In the genomic region with DNA sequence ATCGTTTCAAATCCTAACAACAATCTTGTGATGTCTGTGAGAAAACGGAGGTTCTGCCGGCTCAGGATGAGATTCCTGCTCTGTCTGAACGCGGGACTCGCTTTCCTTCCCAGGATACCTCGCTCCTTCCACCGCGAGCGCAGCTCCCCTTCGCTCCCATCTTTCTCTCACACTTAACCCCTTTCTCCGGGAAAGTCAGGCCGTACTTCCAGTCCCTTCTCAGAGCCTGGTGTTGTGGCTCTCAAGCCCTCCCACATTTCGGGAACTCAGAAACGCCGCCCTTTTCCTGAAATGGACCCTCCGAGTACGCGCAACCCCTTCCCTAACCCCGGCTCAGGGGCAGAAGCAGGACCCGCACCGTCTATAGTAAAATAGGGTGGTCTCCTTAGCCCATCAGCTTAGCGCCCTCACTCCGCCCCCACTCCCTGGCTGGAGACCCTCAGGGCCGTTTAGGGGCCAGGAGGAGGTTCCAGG, we compare ENCODE assay signal across 8 cellular contexts. TPM values are rescaled to one million over a fixed set of nuclear protein-coding genes. Genes with fewer than 3 reads are reported as not detected.
DNase-seq lines count a peak whose midpoint lies in the region; ATAC-seq, FAIRE-seq and TF ChIP-seq lines count a peak whose summit lies in the region.

No MANE protein-coding gene starts in this region.

- TF ChIP-seq CTCF in A549 (IDR thresholded peaks at IDR 0.05) = no peak
- no peak for TF ChIP-seq CTCF in WI38 (IDR thresholded peaks at IDR 0.05; ENCODE audit: low read depth, low read length)
- no peak for TF ChIP-seq CTCF in neutrophil (IDR thresholded peaks at IDR 0.05)

- ATAC-seq in A549 = peak; percentile 44 to 53
- no peak for ATAC-seq in HG02970 (IDR thresholded peaks at IDR 0.05; ENCODE audit: low FRiP score, unreplicated experiment)

- DNase-seq in A549 (ENCODE audit: low read depth in 1 of 2, low spot score in 1 of 2) (peak in 1 of 2 experiments; percentile 55), GM03348 (ENCODE audit: low spot score) (peak; percentile 36), KG1 (lab: John Stamatoyannopoulos, UW) (peak; percentile 80), frontal cortex (ENCODE audit: low spot score in 2 of 2) (peak; percentile 45 to 46), NCI-H128 (lab: John Stamatoyannopoulos, UW; ENCODE audit: unreplicated experiment) (no peak)

- H3K4me1 ChIP-seq in A549 (peaks cover 68% of the 10 kb centered on the region), neutrophil (ENCODE audit: control insufficient read depth in 1 of 2, insufficient read depth in 1 of 2, low read depth in 1 of 2, low read length in 1 of 2) (peaks cover 50 to 51% of the 10 kb centered on the region in 2 experiments)

- H3K36me3 ChIP-seq in neutrophil = no peaks in the 10 kb centered on the region

- FAIRE-seq in A549 (lab: Jason Lieb, UNC) (no peak), frontal cortex (lab: Jason Lieb, UNC) (no peak)

- POLR2A ChIA-PET in A549 (lab: Yijun Ruan, JAX) = interaction anchor here (0.9 to 4.0 kb wide), 25 partner anchors 8 to 648 kb away, joined by 3 to 35 read pairs (median 5); a partner anchor contains a TSS

- 3% methylated on average over 25 of the region's 25 CpGs for WGBS in A549 (ENCODE audit: missing lambda C conversion rate)

- TF ChIP-seq EP300 in A549 (IDR thresholded peaks at IDR 0.05) = no peak

- H3K4me3 ChIP-seq in A549 (peak overlapping the region; percentile 69), WI38 (ENCODE audit: low read depth, low read length) (peak overlapping the region; percentile 95), neutrophil (ENCODE audit: low read depth in 1 of 2, low read length in 1 of 2) (peak overlapping the region; percentile 81 to 93)

- H3K27ac ChIP-seq in A549 (peak overlapping the region; percentile 94 to 97), neutrophil (peak overlapping the region; percentile 96)

- H3K9me3 ChIP-seq in A549 = no peaks in the 10 kb centered on the region
- H3K9me3 ChIP-seq in neutrophil = no peaks in the 10 kb centered on the region

- peak overlapping the region; percentile 89 for H3K4me2 ChIP-seq in A549

- no peaks in the 10 kb centered on the region for H3K27me3 ChIP-seq in neutrophil

- no peak for TF ChIP-seq POLR2A in A549 (IDR thresholded peaks at IDR 0.05; ENCODE audit: low read length)

- no peak for TF ChIP-seq RAD21 in A549 (conservative IDR thresholded peaks at IDR 0.05 in 1 of 2, IDR thresholded peaks at IDR 0.05 in 1 of 2)

- CTCF ChIA-PET in A549 (lab: Yijun Ruan, JAX) = interaction anchor here (0.6 to 9.1 kb wide), 12 partner anchors 12 to 397 kb away, joined by 3 to 86 read pairs (median 4); no protein-coding TSS in a partner anchor

TF ChIP-seq in A549, 52 proteins besides CTCF, POLR2A, EP300 and RAD21:
- TF ChIP-seq ZC3H11A (IDR thresholded peaks at IDR 0.05) (no peak), HEYL (CRISPR knock-in tag; IDR thresholded peaks at IDR 0.05) (0 out of 2 replicates have a peak, but pooled peaks have one; percentile 36), PHF8 (IDR thresholded peaks at IDR 0.05; ENCODE audit: borderline replicate concordance, low read depth) (peak; percentile 89), HOXA7 (CRISPR knock-in tag; IDR thresholded peaks at IDR 0.05) (0 out of 2 replicates have a peak, but pooled peaks have one; percentile 19), TFCP2L1 (CRISPR knock-in tag; IDR thresholded peaks at IDR 0.05) (peak; percentile 67; the same call in 1 of the 2 replicates)
- TF ChIP-seq, protein P1, sequence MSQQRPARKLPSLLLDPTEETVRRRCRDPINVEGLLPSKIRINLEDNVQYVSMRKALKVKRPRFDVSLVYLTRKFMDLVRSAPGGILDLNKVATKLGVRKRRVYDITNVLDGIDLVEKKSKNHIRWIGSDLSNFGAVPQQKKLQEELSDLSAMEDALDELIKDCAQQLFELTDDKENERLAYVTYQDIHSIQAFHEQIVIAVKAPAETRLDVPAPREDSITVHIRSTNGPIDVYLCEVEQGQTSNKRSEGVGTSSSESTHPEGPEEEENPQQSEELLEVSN (IDR thresholded peaks at IDR 0.05; ENCODE audit: borderline replicate concordance, low read depth) = 0 out of 2 replicates have a peak, but pooled peaks have one; percentile 9

RNA-seq across cellular contexts. Expression of a gene that starts 0.4 kb away (rescaled TPM):
- polyA plus RNA-seq in A549 (2011; rRNA removed) = 59.1 and 103 TPM in 2 replicates
- 13.8 and 19.7 TPM in 2 replicates for polyA plus RNA-seq in A549 (2012; cell fraction: cytosol; rRNA removed)
- polyA plus RNA-seq in A549 (2012; cell fraction: nucleus; rRNA removed) = 6.6 and 7.9 TPM in 2 replicates
- polyA plus RNA-seq in A549 (2017; fragmentation: RNase III; extraction: RNeasy Plus Mini Kit Qiagen cat#74134 plus additional on column Dnase treatment) = 18.4 to 19.7 TPM (median 19.5 TPM) in 3 replicates
- polyA minus RNA-seq in A549 (2011; rRNA and poly(A)+ RNA removed) = 242 and 289 TPM in 2 replicates
- total RNA-seq in frontal cortex = 213 TPM

RNA-seq across cellular contexts. Expression of a gene that starts 47.6 kb away (rescaled TPM):
- polyA plus RNA-seq in A549 (2011; rRNA removed) (47.5 and 58.0 TPM in 2 replicates), A549 (2017; fragmentation: RNase III; extraction: RNeasy Plus Mini Kit Qiagen cat#74134 plus additional on column Dnase treatment) (69.5 to 74.0 TPM (median 69.7 TPM) in 3 replicates)
- polyA plus RNA-seq in A549 (2012; cell fraction: cytosol; rRNA removed) = 87.7 and 149 TPM in 2 replicates
- 166 and 173 TPM in 2 replicates for polyA plus RNA-seq in A549 (2012; cell fraction: nucleus; rRNA removed)
- polyA minus RNA-seq in A549 (2011; rRNA and poly(A)+ RNA removed) = 124 and 139 TPM in 2 replicates
- 3.7 TPM for total RNA-seq in frontal cortex
